1 cellular context compared by ENCODE assay signal in the genomic region with DNA sequence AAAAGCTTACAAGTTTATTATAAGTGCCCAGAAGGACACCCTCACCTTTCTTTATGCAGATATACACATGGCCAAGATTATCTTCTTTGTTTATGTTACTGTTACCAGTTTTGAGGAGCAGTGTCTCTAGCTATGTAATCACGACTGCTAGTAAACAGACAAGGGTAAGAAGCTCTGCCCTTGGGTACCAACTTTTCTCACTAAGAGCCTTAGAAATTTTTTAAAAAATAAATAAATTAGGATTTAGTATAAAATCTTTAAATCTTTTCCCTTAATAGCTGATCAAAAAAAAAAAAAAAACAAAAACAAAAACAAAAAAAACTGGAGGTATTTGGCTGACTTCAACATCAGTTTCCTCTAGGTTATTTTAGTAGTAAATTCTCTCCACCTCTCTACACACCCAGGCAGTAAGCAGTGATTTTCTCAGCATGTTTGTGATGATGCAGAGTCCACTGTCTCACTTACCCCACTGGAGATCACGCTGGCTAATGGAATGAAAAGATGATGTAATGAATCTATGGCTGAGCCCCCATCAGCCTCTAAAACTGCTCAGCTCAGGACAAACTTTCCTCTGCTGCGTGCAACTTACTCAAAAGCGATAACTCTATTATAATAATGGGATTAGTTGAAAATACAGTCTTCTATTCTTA.
TF ChIP-seq lines count a peak whose summit lies in the region.

No MANE protein-coding gene starts in this region.

TF ChIP-seq in WTC11, 78 proteins besides CTCF, POLR2A, EP300 and RAD21 (continued from another document):
- TF ChIP-seq, protein P1, sequence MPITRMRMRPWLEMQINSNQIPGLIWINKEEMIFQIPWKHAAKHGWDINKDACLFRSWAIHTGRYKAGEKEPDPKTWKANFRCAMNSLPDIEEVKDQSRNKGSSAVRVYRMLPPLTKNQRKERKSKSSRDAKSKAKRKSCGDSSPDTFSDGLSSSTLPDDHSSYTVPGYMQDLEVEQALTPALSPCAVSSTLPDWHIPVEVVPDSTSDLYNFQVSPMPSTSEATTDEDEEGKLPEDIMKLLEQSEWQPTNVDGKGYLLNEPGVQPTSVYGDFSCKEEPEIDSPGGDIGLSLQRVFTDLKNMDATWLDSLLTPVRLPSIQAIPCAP (CRISPR knock-in tag; IDR thresholded peaks at IDR 0.05) = no peak
TF ChIP-seq in WTC11: peak in this region for 0.
